ENCODE assay signal across 34 cellular contexts in genomic region chr13:23881408-23881785, GRCh38. TPM values are rescaled to one million over a fixed set of nuclear protein-coding genes. Genes with fewer than 3 reads are reported as not detected.
"Had no signal": no experiment of that assay in that cellular context is flagged by ENCODE, and none has a peak within 500 bp of the region (broad histone marks: within the 10 kb centered on the region; RNA-seq: fewer than 3 reads in every experiment).

No MANE protein-coding gene starts in this region.

- H3K27ac ChIP-seq: adrenal gland, cardiac muscle cell, RWPE1, SJCRH30, SK-N-MC, WERI-Rb-1 had no signal

- H3K27me3 ChIP-seq: adrenal gland, cardiac muscle cell, SJCRH30 had no signal

- DNase-seq: activated CD4-positive, alpha-beta T cell treated with anti-CD3 and anti-CD28 coated beads, Interleukin-2, amount 10 ng/mL, durations not matched to agents 7 days and 5 days; activated CD4-positive, alpha-beta T cell treated with anti-CD3 and anti-CD28 coated beads, Interleukin-2, amount 50 U/mL, for 48 hours; activated CD4-positive, CD25-positive, alpha-beta regulatory T cell; activated CD8-positive, alpha-beta T cell treated with anti-CD3 and anti-CD28 coated beads, Interleukin-2, amount 10 ng/mL, durations not matched to agents 7 days and 5 days; activated gamma-delta T cell treated with Interleukin-2 at 50 U/mL for 16 hours; activated naive CD4-positive, alpha-beta T cell treated with anti-CD3 and anti-CD28 coated beads for 36 hours; activated T-cell treated with anti-CD3 and anti-CD28 coated beads for 4 hours; activated T-cell treated with anti-CD3 and anti-CD28 coated beads, Interleukin-2, amount 50 U/mL, for 4 hours; adrenal gland; Karpas-422; KBM-7; NCI-H1105; NCI-H1417 treated with DMSO at 0.1 percent for 48 hours; NCI-H1930; NCI-H2081 treated with DMSO at 0.1 percent for 48 hours; NCI-H345; NCI-H524 treated with DMSO at 0.1 percent for 48 hours; NCI-H748 treated with DMSO at 0.1 percent for 48 hours; NK-92 treated with Interleukin-12 subunit alpha and Interleukin-12 subunit beta, amount 100 ng/mL, for 24 hours; PC-3; SJCRH30; T1000; WERI-Rb-1 had no signal

- H3K4me3 ChIP-seq: adrenal gland, cardiac muscle cell, SJCRH30, SK-N-MC had no signal

- ATAC-seq: activated CD8-positive, alpha-beta T cell treated with anti-CD3 and anti-CD28 coated beads, Interleukin-2, amount 10 ng/mL, durations not matched to agents 7 days and 5 days; activated naive CD4-positive, alpha-beta T cell treated with anti-CD3 and anti-CD28 coated beads, Interleukin-2, amount 50 U/mL, for 72 hours; activated T-cell treated with anti-CD3 and anti-CD28 coated beads, Interleukin-2, amount 50 U/mL, for 4 hours; PC-3; Right ventricle myocardium inferior had no signal

- H3K9me3 ChIP-seq: adrenal gland, SJCRH30 had no signal

- H3K4me1 ChIP-seq: adrenal gland, SJCRH30 had no signal

RNA-seq across cellular contexts. Expression of gene C1QTNF9B, which starts 15.9 kb away (rescaled TPM):
- total RNA-seq: activated CD4-positive, alpha-beta T cell treated with anti-CD3 and anti-CD28 coated beads, Interleukin-2, amount 10 ng/mL, durations not matched to agents 7 days and 5 days; activated CD8-positive, alpha-beta T cell treated with anti-CD3 and anti-CD28 coated beads, Interleukin-2, amount 10 ng/mL, durations not matched to agents 7 days and 5 days; activated naive CD4-positive, alpha-beta T cell treated with anti-CD3 and anti-CD28 coated beads for 36 hours; activated naive CD4-positive, alpha-beta T cell treated with anti-CD3 and anti-CD28 coated beads, Interleukin-2, amount 50 U/mL, for 72 hours; activated T-cell treated with anti-CD3 and anti-CD28 coated beads, Interleukin-2, amount 50 U/mL, for 4 hours; activated T-helper 1 cell treated with anti-CD3 and anti-CD28 coated beads, Interleukin-12 subunit alpha, Interleukin-12 subunit beta, Interleukin-2, Interleukin-4 antibody, amounts not matched to agents 30 ng/mL and 10 ng/mL and 1 ng/mL, durations not matched to agents 14 hours and 24 hours and 36 hours; adrenal gland; chondrocyte; MCF 10A; NCI-H460; PC-3; SJCRH30; T-helper 1 cell treated with Interleukin-12 subunit alpha and Interleukin-12 subunit beta and Interleukin-4 antibody, amounts not matched to agents 30 ng/mL and 1 ng/mL, for 36 hours; T-helper 2 cell treated with Interferon-gamma antibody and Interleukin-4, amounts not matched to agents 100 ng/mL and 5 ng/mL, for 36 hours had no signal
